ENCODE assay signal across 1 cellular context in genomic region chr7:43099750-43100149, GRCh38.
TF ChIP-seq lines count a peak whose summit lies in the region.

No MANE protein-coding gene starts in this region.

TF ChIP-seq in GM23338, 12 proteins besides CTCF, POLR2A, EP300 and RAD21:
- TF ChIP-seq ETS1 (IDR thresholded peaks at IDR 0.05) (no peak), ZNF462 (CRISPR knock-in tag; IDR thresholded peaks at IDR 0.05) (no peak), ZNF331 (CRISPR knock-in tag; IDR thresholded peaks at IDR 0.05; ENCODE audit: low read depth) (no peak), ZNF114 (CRISPR knock-in tag; IDR thresholded peaks at IDR 0.05) (no peak)
